Comparison of ENCODE assay signal across 27 cellular contexts in genomic region chr10:10883737-10884136, GRCh38.
"Had no signal": no experiment of that assay in that cellular context is flagged by ENCODE, and none has a peak within 500 bp of the region (broad histone marks: within the 10 kb centered on the region; RNA-seq: fewer than 3 reads in every experiment).

No MANE protein-coding gene starts in this region.

- H3K9me3 ChIP-seq: colonic mucosa, gastrocnemius medialis, gastroesophageal sphincter had no signal

- H3K27ac Mint-ChIP-seq: dendritic cell treated with granulocyte-macrophage colony-stimulating factor and Interleukin-4, amounts not matched to agents 40 ng/mL and 50 ng/mL, for 4 days; effector memory CD8-positive, alpha-beta T cell; endodermal cell had no signal

- H3K4me1 ChIP-seq: colonic mucosa, esophagus squamous epithelium, foreskin keratinocyte, gastrocnemius medialis had no signal

- DNase-seq: colonic mucosa; cortex of kidney; dermis blood vessel endothelial cell; dorsolateral prefrontal cortex; effector CD4-positive, alpha-beta T cell; effector CD8-positive, alpha-beta T cell; effector memory CD4-positive, alpha-beta T cell; effector memory CD8-positive, alpha-beta T cell; endodermal cell; erythroblast; esophagus squamous epithelium; foreskin fibroblast; foreskin keratinocyte; foreskin melanocyte; gastrocnemius medialis; head of caudate nucleus; heart left ventricle; heart right ventricle had no signal

- H3K4me3 ChIP-seq: colonic mucosa, coronary artery, dorsolateral prefrontal cortex, esophagus muscularis mucosa, esophagus squamous epithelium, gastrocnemius medialis, gastroesophageal sphincter, heart left ventricle, heart right ventricle had no signal

- H3K27me3 Mint-ChIP-seq: dendritic cell treated with granulocyte-macrophage colony-stimulating factor and Interleukin-4, amounts not matched to agents 40 ng/mL and 50 ng/mL, for 4 days had no signal

- FAIRE-seq: colon, endometrium, endothelial cell of umbilical vein, frontal cortex had no signal

- H3K4me3 Mint-ChIP-seq: dendritic cell treated with granulocyte-macrophage colony-stimulating factor and Interleukin-4, amounts not matched to agents 40 ng/mL and 50 ng/mL, for 4 days; effector memory CD8-positive, alpha-beta T cell; endodermal cell had no signal

- H3K27ac ChIP-seq: colonic mucosa, coronary artery, dorsolateral prefrontal cortex, epithelial cell of prostate, esophagus muscularis mucosa, esophagus squamous epithelium, foreskin keratinocyte, gastrocnemius medialis, gastroesophageal sphincter, heart left ventricle, heart right ventricle had no signal

- H3K36me3 ChIP-seq: colonic mucosa, esophagus muscularis mucosa, esophagus squamous epithelium, gastrocnemius medialis, gastroesophageal sphincter, heart left ventricle, heart right ventricle had no signal

- H3K27me3 ChIP-seq: colonic mucosa, dorsolateral prefrontal cortex, esophagus muscularis mucosa, esophagus squamous epithelium, foreskin keratinocyte, gastrocnemius medialis, gastroesophageal sphincter, heart left ventricle, heart right ventricle had no signal
